Comparison of ENCODE assay signal across 2 cellular contexts in genomic region chr15:88612186-88612796, GRCh38.
TF ChIP-seq lines count a peak whose summit lies in the region.

No MANE protein-coding gene starts in this region.

TF ChIP-seq in HEK293, 187 proteins besides CTCF, POLR2A, EP300 and RAD21 (continued from another document and continues in another):
- TF ChIP-seq REST (tag by site-specific recombination; IDR thresholded peaks at IDR 0.05), result no peak
- no peak for TF ChIP-seq ZNF473 (tag by site-specific recombination; IDR thresholded peaks at IDR 0.05)
- no peak for TF ChIP-seq ZNF146 (tag by site-specific recombination; IDR thresholded peaks at IDR 0.05)
- 0 out of 2 replicates have a peak, but pooled peaks have one; percentile 23 for TF ChIP-seq ZNF664 (tag by site-specific recombination; IDR thresholded peaks at IDR 0.05)
- TF ChIP-seq SP3 (tag by site-specific recombination; IDR thresholded peaks at IDR 0.05), result no peak
- TF ChIP-seq ZNF768 (tag by site-specific recombination; IDR thresholded peaks at IDR 0.05), result no peak
- no peak for TF ChIP-seq ZNF626 (tag by site-specific recombination; IDR thresholded peaks at IDR 0.05)
- TF ChIP-seq SETDB1 (IDR thresholded peaks at IDR 0.05; ENCODE audit: insufficient read length, low read length), result no peak
- TF ChIP-seq ZNF202 (tag by site-specific recombination; IDR thresholded peaks at IDR 0.05; ENCODE audit: borderline replicate concordance), result peak; percentile 48; the same call in 1 of the 2 replicates
- no peak for TF ChIP-seq ZBTB20 (tag by site-specific recombination; IDR thresholded peaks at IDR 0.05)
- TF ChIP-seq ZNF837 (tag by site-specific recombination; IDR thresholded peaks at IDR 0.05), result no peak
- TF ChIP-seq ZNF549 (tag by site-specific recombination; IDR thresholded peaks at IDR 0.05), result no peak
- no peak for TF ChIP-seq ZNF580 (tag by site-specific recombination; IDR thresholded peaks at IDR 0.05)
- no peak for TF ChIP-seq ZNF302 (tag by site-specific recombination; IDR thresholded peaks at IDR 0.05; ENCODE audit: low read depth)
- no peak for TF ChIP-seq SP2 (tag by site-specific recombination; IDR thresholded peaks at IDR 0.05)
- no peak for TF ChIP-seq ZNF707 (tag by site-specific recombination; IDR thresholded peaks at IDR 0.05)
- TF ChIP-seq ZNF404 (tag by site-specific recombination; IDR thresholded peaks at IDR 0.05), result no peak
- no peak for TF ChIP-seq ZNF777 (tag by site-specific recombination; IDR thresholded peaks at IDR 0.05; ENCODE audit: borderline replicate concordance)
- peak; percentile 62; the same call in 1 of the 2 replicates for TF ChIP-seq ZNF140 (tag by site-specific recombination; IDR thresholded peaks at IDR 0.05)
- 0 out of 2 replicates have a peak, but pooled peaks have one; percentile 40 for TF ChIP-seq RBAK (tag by site-specific recombination; IDR thresholded peaks at IDR 0.05)
- no peak for TF ChIP-seq ZSCAN18 (tag by site-specific recombination; IDR thresholded peaks at IDR 0.05)
- no peak for TF ChIP-seq ZFP69B (tag by site-specific recombination; IDR thresholded peaks at IDR 0.05)
- TF ChIP-seq ZNF174 (tag by site-specific recombination; IDR thresholded peaks at IDR 0.05), result no peak
- TF ChIP-seq ZNF433 (tag by site-specific recombination; IDR thresholded peaks at IDR 0.05; ENCODE audit: low read depth), result 0 out of 2 replicates have a peak, but pooled peaks have one; percentile 15
- no peak for TF ChIP-seq ZNF423 (tag by site-specific recombination; IDR thresholded peaks at IDR 0.05)
- no peak for TF ChIP-seq ELK4 (IDR thresholded peaks at IDR 0.05; ENCODE audit: borderline replicate concordance, low read depth, low read length)
- no peak for TF ChIP-seq ZNF18 (tag by site-specific recombination; IDR thresholded peaks at IDR 0.05)
- TF ChIP-seq GLI4 (tag by site-specific recombination; IDR thresholded peaks at IDR 0.05), result no peak
- TF ChIP-seq ZNF416 (tag by site-specific recombination; IDR thresholded peaks at IDR 0.05), result no peak

TF ChIP-seq in WTC11, 78 proteins besides CTCF, POLR2A, EP300 and RAD21 (continued from another document):
- TF ChIP-seq PRDM15 (CRISPR knock-in tag; IDR thresholded peaks at IDR 0.05) (no peak), SOX15 (CRISPR knock-in tag; IDR thresholded peaks at IDR 0.05) (no peak), ESRRA (CRISPR knock-in tag; IDR thresholded peaks at IDR 0.05; ENCODE audit: borderline replicate concordance) (no peak), ZNF232 (CRISPR knock-in tag; IDR thresholded peaks at IDR 0.05) (no peak), GRHL2 (CRISPR knock-in tag; IDR thresholded peaks at IDR 0.05; ENCODE audit: insufficient replicate concordance, severe bottlenecking) (no peak), ZBTB43 (CRISPR knock-in tag; IDR thresholded peaks at IDR 0.05) (no peak)
